In genomic region chr18:79947881-79948610, GRCh38 we compare ENCODE assay signal across 1 cellular context.
TF ChIP-seq lines count a peak whose summit lies in the region.

No MANE protein-coding gene starts in this region.

TF ChIP-seq in HepG2, 621 proteins besides CTCF, POLR2A, EP300 and RAD21 (continued from another document and continues in another):
- TF ChIP-seq TEF (CRISPR knock-in tag; IDR thresholded peaks at IDR 0.05): no peak
- TF ChIP-seq HOMEZ (CRISPR knock-in tag; IDR thresholded peaks at IDR 0.05; ENCODE audit: low read depth): peak; percentile 50; the same call in 1 of the 2 replicates
- TF ChIP-seq ATAD3A (CRISPR knock-in tag; IDR thresholded peaks at IDR 0.05): no peak
- no peak for TF ChIP-seq ZNF33A (CRISPR knock-in tag; IDR thresholded peaks at IDR 0.05; ENCODE audit: borderline replicate concordance)
- TF ChIP-seq KDM2A (CRISPR knock-in tag; IDR thresholded peaks at IDR 0.05; ENCODE audit: borderline replicate concordance, low read depth): no peak; the same call in 1 of the 2 replicates
- TF ChIP-seq MAF1 (CRISPR knock-in tag; IDR thresholded peaks at IDR 0.05; ENCODE audit: borderline replicate concordance): no peak
- no peak for TF ChIP-seq ZNF382 (CRISPR knock-in tag; IDR thresholded peaks at IDR 0.05; ENCODE audit: borderline replicate concordance)
- no peak for TF ChIP-seq SALL2 (CRISPR knock-in tag; IDR thresholded peaks at IDR 0.05)
- no peak for TF ChIP-seq TARDBP (CRISPR knock-in tag; IDR thresholded peaks at IDR 0.05)
- no peak for TF ChIP-seq NBN (conservative IDR thresholded peaks at IDR 0.05)
- TF ChIP-seq ETV5 (CRISPR knock-in tag; IDR thresholded peaks at IDR 0.05; ENCODE audit: borderline replicate concordance): peak; percentile 52; the same call in 1 of the 2 replicates
- TF ChIP-seq RARG (CRISPR knock-in tag; IDR thresholded peaks at IDR 0.05; ENCODE audit: low read depth): no peak
- TF ChIP-seq ZNF800 (CRISPR knock-in tag; IDR thresholded peaks at IDR 0.05): no peak
- TF ChIP-seq IRF9 (CRISPR knock-in tag; IDR thresholded peaks at IDR 0.05; ENCODE audit: borderline replicate concordance): no peak
- no peak for TF ChIP-seq ZNF232 (CRISPR knock-in tag; IDR thresholded peaks at IDR 0.05; ENCODE audit: borderline replicate concordance)
- peak; percentile 37; the same call in 1 of the 2 replicates for TF ChIP-seq ZNF580 (CRISPR knock-in tag; IDR thresholded peaks at IDR 0.05; ENCODE audit: borderline replicate concordance, low read depth)
- TF ChIP-seq POGZ (CRISPR knock-in tag; IDR thresholded peaks at IDR 0.05): no peak; the same call in none of the 2 replicates
- no peak for TF ChIP-seq RERE (CRISPR knock-in tag; IDR thresholded peaks at IDR 0.05; ENCODE audit: low read depth)
- no peak for TF ChIP-seq HNRNPLL (IDR thresholded peaks at IDR 0.05; ENCODE audit: low read depth, low read length, poor library complexity, severe bottlenecking)
- TF ChIP-seq ZNF326 (CRISPR knock-in tag; IDR thresholded peaks at IDR 0.05; ENCODE audit: borderline replicate concordance): no peak
- peak; percentile 44; the same call in 1 of the 2 replicates for TF ChIP-seq NR2C2 (CRISPR knock-in tag; IDR thresholded peaks at IDR 0.05; ENCODE audit: borderline replicate concordance)
- TF ChIP-seq ZNF770 (CRISPR knock-in tag; IDR thresholded peaks at IDR 0.05): peak; percentile 96
- no peak for TF ChIP-seq TP53 (CRISPR knock-in tag; conservative IDR thresholded peaks at IDR 0.05)
- no peak for TF ChIP-seq EED (CRISPR knock-in tag; IDR thresholded peaks at IDR 0.05)
- TF ChIP-seq TRIM24 (CRISPR knock-in tag; IDR thresholded peaks at IDR 0.05): no peak
- TF ChIP-seq ZNF607 (CRISPR knock-in tag; IDR thresholded peaks at IDR 0.05; ENCODE audit: borderline replicate concordance): no peak
- no peak for TF ChIP-seq SPEN (CRISPR knock-in tag; IDR thresholded peaks at IDR 0.05; ENCODE audit: low read depth)
- TF ChIP-seq HES4 (CRISPR knock-in tag; IDR thresholded peaks at IDR 0.05; ENCODE audit: borderline replicate concordance): no peak
- TF ChIP-seq ZNF614 (CRISPR knock-in tag; IDR thresholded peaks at IDR 0.05; ENCODE audit: borderline replicate concordance): 0 out of 2 replicates have a peak, but pooled peaks have one; percentile 26
- TF ChIP-seq RFXAP (CRISPR knock-in tag; IDR thresholded peaks at IDR 0.05; ENCODE audit: borderline replicate concordance): no peak
- peak; percentile 66; the same call in 1 of the 2 replicates for TF ChIP-seq ARID4A (CRISPR knock-in tag; IDR thresholded peaks at IDR 0.05; ENCODE audit: borderline replicate concordance)
- TF ChIP-seq ZSCAN5A (CRISPR knock-in tag; IDR thresholded peaks at IDR 0.05; ENCODE audit: borderline replicate concordance): no peak
- no peak for TF ChIP-seq GABPA (IDR thresholded peaks at IDR 0.05; ENCODE audit: low read depth, low read length)
- TF ChIP-seq GABPA (CRISPR knock-in tag; IDR thresholded peaks at IDR 0.05; ENCODE audit: low read depth): no peak
- no peak for TF ChIP-seq ATRX (CRISPR knock-in tag; IDR thresholded peaks at IDR 0.05; ENCODE audit: borderline replicate concordance)
- TF ChIP-seq ZNF207 (IDR thresholded peaks at IDR 0.05; ENCODE audit: borderline replicate concordance): no peak
- TF ChIP-seq NONO (IDR thresholded peaks at IDR 0.05): no peak
- TF ChIP-seq NONO (CRISPR knock-in tag; conservative IDR thresholded peaks at IDR 0.05): 0 out of 2 replicates have a peak, but pooled peaks have one; percentile 37
- no peak for TF ChIP-seq MTA3 (CRISPR knock-in tag; IDR thresholded peaks at IDR 0.05)
- TF ChIP-seq ZNF550 (CRISPR knock-in tag; IDR thresholded peaks at IDR 0.05; ENCODE audit: borderline replicate concordance): no peak
- no peak for TF ChIP-seq RFXANK (CRISPR knock-in tag; IDR thresholded peaks at IDR 0.05)
- peak; percentile 59 for TF ChIP-seq NR2F6 (IDR thresholded peaks at IDR 0.05)
- TF ChIP-seq NR2F6 (CRISPR knock-in tag; IDR thresholded peaks at IDR 0.05): peak; percentile 73
- TF ChIP-seq ZNF720 (CRISPR knock-in tag; IDR thresholded peaks at IDR 0.05): no peak
- no peak for TF ChIP-seq GFI1 (CRISPR knock-in tag; IDR thresholded peaks at IDR 0.05; ENCODE audit: borderline replicate concordance)
- no peak for TF ChIP-seq PAF1 (CRISPR knock-in tag; IDR thresholded peaks at IDR 0.05)
